10 cellular contexts compared by ENCODE assay signal in genomic region chr4:53640576-53641459, GRCh38. TPM values are rescaled to one million over a fixed set of nuclear protein-coding genes. Genes with fewer than 3 reads are reported as not detected.
DNase-seq lines count a peak whose midpoint lies in the region; ATAC-seq and TF ChIP-seq lines count a peak whose summit lies in the region.
"Had no signal": no experiment of that assay in that cellular context is flagged by ENCODE, and none has a peak within 500 bp of the region (broad histone marks: within the 10 kb centered on the region; RNA-seq: fewer than 3 reads in every experiment).

No MANE protein-coding gene starts in this region.

- peak; percentile 37 for DNase-seq in MG63
- DNase-seq in mesothelial cell of epicardium (ENCODE audit: low spot score in 2 of 2, unreplicated experiment in 2 of 2) = no peak
- no peak for DNase-seq in OCI-M2 (lab: John Stamatoyannopoulos, UW; ENCODE audit: unreplicated experiment)
- DNase-seq in activated T-cell treated with anti-CD3 and anti-CD28 coated beads, Interleukin-2, amount 50 U/mL, for 72 hours = no peak
- DNase-seq in activated naive CD4-positive, alpha-beta T cell treated with Interleukin-2 at 50 U/mL for 16 hours = no peak
- DNase-seq in H7 = no peak
- DNase-seq: activated naive CD4-positive, alpha-beta T cell treated with anti-CD3 and anti-CD28 coated beads, Interleukin-2, amount 10 ng/mL, durations not matched to agents 7 days and 5 days had no signal

- no peak for TF ChIP-seq CTCF in mesothelial cell of epicardium (IDR thresholded peaks at IDR 0.05; ENCODE audit: unreplicated experiment)

- H3K27me3 Mint-ChIP-seq in mesothelial cell of epicardium (ENCODE audit: low read depth) = peaks cover 3% of the 10 kb centered on the region
- H3K27me3 Mint-ChIP-seq in activated T-cell treated with anti-CD3 and anti-CD28 coated beads, Interleukin-2, amount 50 U/mL, for 72 hours (ENCODE audit: low read depth) = no peaks in the 10 kb centered on the region
- H3K27me3 Mint-ChIP-seq: activated naive CD4-positive, alpha-beta T cell treated with anti-CD3 and anti-CD28 coated beads, Interleukin-2, amount 10 ng/mL, durations not matched to agents 7 days and 5 days had no signal

- H3K9me3 Mint-ChIP-seq in mesothelial cell of epicardium = no peaks in the 10 kb centered on the region
- H3K9me3 Mint-ChIP-seq in activated T-cell treated with anti-CD3 and anti-CD28 coated beads, Interleukin-2, amount 50 U/mL, for 72 hours = no peaks in the 10 kb centered on the region
- H3K9me3 Mint-ChIP-seq: activated naive CD4-positive, alpha-beta T cell treated with anti-CD3 and anti-CD28 coated beads, Interleukin-2, amount 10 ng/mL, durations not matched to agents 7 days and 5 days had no signal

- H3K27me3 ChIP-seq in MG63 (no peaks in the 10 kb centered on the region), H7 (ENCODE audit: control insufficient read depth, insufficient read depth, low read length) (no peaks in the 10 kb centered on the region)

- H3K36me3 ChIP-seq in MG63 (no peaks in the 10 kb centered on the region), H7 (replicated peaks; ENCODE audit: control insufficient read depth, insufficient read depth, low read length) (no peaks in the 10 kb centered on the region)
- H3K36me3 ChIP-seq: thoracic aorta had no signal

- no peaks in the 10 kb centered on the region; the same call in 1 of the 2 replicates for H3K9me3 ChIP-seq in MG63
- H3K9me3 ChIP-seq: thoracic aorta had no signal

- H3K4me3 Mint-ChIP-seq in mesothelial cell of epicardium = no peak overlapping the region
- H3K4me3 Mint-ChIP-seq in activated T-cell treated with anti-CD3 and anti-CD28 coated beads, Interleukin-2, amount 50 U/mL, for 72 hours = no peak overlapping the region
- H3K4me3 Mint-ChIP-seq: activated naive CD4-positive, alpha-beta T cell treated with anti-CD3 and anti-CD28 coated beads, Interleukin-2, amount 10 ng/mL, durations not matched to agents 7 days and 5 days had no signal

- peaks cover 20% of the 10 kb centered on the region for H3K4me1 Mint-ChIP-seq in mesothelial cell of epicardium
- H3K4me1 Mint-ChIP-seq in activated T-cell treated with anti-CD3 and anti-CD28 coated beads, Interleukin-2, amount 50 U/mL, for 72 hours (ENCODE audit: low read depth) = no peaks in the 10 kb centered on the region
- H3K4me1 Mint-ChIP-seq: activated naive CD4-positive, alpha-beta T cell treated with anti-CD3 and anti-CD28 coated beads, Interleukin-2, amount 10 ng/mL, durations not matched to agents 7 days and 5 days had no signal

- peak overlapping the region; percentile 27 for H3K27ac Mint-ChIP-seq in mesothelial cell of epicardium
- H3K27ac Mint-ChIP-seq in activated T-cell treated with anti-CD3 and anti-CD28 coated beads, Interleukin-2, amount 50 U/mL, for 72 hours = no peak overlapping the region
- H3K27ac Mint-ChIP-seq: activated naive CD4-positive, alpha-beta T cell treated with anti-CD3 and anti-CD28 coated beads, Interleukin-2, amount 10 ng/mL, durations not matched to agents 7 days and 5 days had no signal

- no peak overlapping the region for H3K4me3 ChIP-seq in MG63
- no peak overlapping the region for H3K4me3 ChIP-seq in H7 (ENCODE audit: insufficient read depth, low read depth, low read length)
- H3K4me3 ChIP-seq: thoracic aorta had no signal

- ATAC-seq in GM18861 (IDR thresholded peaks at IDR 0.05; ENCODE audit: unreplicated experiment) (peak; percentile 71), GM21737 (IDR thresholded peaks at IDR 0.05; ENCODE audit: unreplicated experiment) (peak; percentile 71)
- ATAC-seq in activated T-cell treated with anti-CD3 and anti-CD28 coated beads, Interleukin-2, amount 50 U/mL, for 72 hours (replicated peaks in 1 of 2) = no peak

- H3K36me3 Mint-ChIP-seq in mesothelial cell of epicardium = no peaks in the 10 kb centered on the region
- H3K36me3 Mint-ChIP-seq in activated T-cell treated with anti-CD3 and anti-CD28 coated beads, Interleukin-2, amount 50 U/mL, for 72 hours (ENCODE audit: insufficient read depth in 2 of 2) = no peaks in the 10 kb centered on the region
- H3K36me3 Mint-ChIP-seq: activated naive CD4-positive, alpha-beta T cell treated with anti-CD3 and anti-CD28 coated beads, Interleukin-2, amount 10 ng/mL, durations not matched to agents 7 days and 5 days had no signal

RNA-seq across cellular contexts. Expression of gene LNX1, which starts 49.5 kb away (rescaled TPM):
- 7.4 and 16.5 TPM in 2 replicates for total RNA-seq in MG63 (2014; rRNA removed; shearing (Covaris generic); ENCODE audit: low replicate concordance)
- total RNA-seq in mesothelial cell of epicardium = 12.7 to 14.0 TPM (median 13.0 TPM) in 3 replicates
- under 1 TPM in 1 of 2 donors, not detected in 1; 0.46 TPM for total RNA-seq in activated T-cell treated with anti-CD3 and anti-CD28 coated beads, Interleukin-2, amount 50 U/mL, for 72 hours
- total RNA-seq in H7 (2014; rRNA removed; shearing (Covaris generic)) = 1.6 and 2.7 TPM in 2 replicates

Comparison
In these comparisons a context has a peak if more than half of its experiments do, and no peak if none do; other contexts are left out.
1. ATAC-seq: peak in GM18861 (single experiment) and GM21737 (single experiment); none in activated T-cell treated with anti-CD3 and anti-CD28 coated beads, Interleukin-2, amount 50 U/mL, for 72 hours (0 of 2).